ENCODE assay signal across 25 cellular contexts in the genomic region with DNA sequence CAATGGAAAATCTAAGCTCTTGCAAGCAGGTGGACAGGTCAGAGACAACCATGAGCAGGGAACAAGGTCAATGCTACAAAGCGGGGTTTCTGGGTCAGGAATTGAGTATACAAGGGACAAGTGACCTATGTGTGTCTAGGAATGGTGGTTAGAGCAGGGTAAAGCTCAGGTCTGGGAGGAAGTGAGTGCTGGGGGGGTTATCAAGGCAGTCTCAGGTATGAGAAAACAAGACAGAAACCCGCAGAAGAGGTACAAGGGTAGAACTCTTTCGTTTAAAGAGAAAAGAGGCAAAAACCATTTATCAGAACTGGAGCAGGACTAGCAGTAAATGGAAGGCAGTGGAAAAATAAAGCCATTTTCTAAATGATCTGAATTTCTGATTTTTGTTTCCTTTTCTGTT.
"Had no signal": no experiment of that assay in that cellular context is flagged by ENCODE, and none has a peak within 500 bp of the region (broad histone marks: within the 10 kb centered on the region; RNA-seq: fewer than 3 reads in every experiment).

No MANE protein-coding gene starts in this region.

- DNase-seq: Kasumi-1; MM.1S; NCI-H1092 treated with DMSO at 0.1 percent for 48 hours; NCI-H1436; NCI-H187; NCI-H2029; NCI-H2081 treated with DMSO at 0.1 percent for 48 hours; NCI-H2171; NCI-H226; NCI-H446; NCI-H510A; NCI-H524 treated with DMSO at 0.1 percent for 48 hours; NCI-H69; NCI-H774; NK-92 treated with Interleukin-12 subunit alpha and Interleukin-12 subunit beta, amount 100 ng/mL, for 24 hours; PC-3; SHP77; SK-N-SH; SW 1271; T-cell had no signal

- ATAC-seq: K562, Panc1, PC-3, T-cell had no signal

- FAIRE-seq: K562 had no signal

- H3K27ac ChIP-seq: KMS-11, RWPE1 had no signal

- H3K9ac ChIP-seq: KMS-11, SK-N-SH had no signal

- H3K4me1 Mint-ChIP-seq: IgD-negative memory B cell, T-cell had no signal

- H3K4me3 Mint-ChIP-seq: IgD-negative memory B cell, T-cell had no signal

- H3K9me3 ChIP-seq: SK-N-SH had no signal

- H3K4me2 ChIP-seq: KMS-11, SK-N-SH had no signal

- H3K9me2 ChIP-seq: SK-N-SH had no signal

- H3K36me3 Mint-ChIP-seq: IgD-negative memory B cell, T-cell had no signal

- H3K27ac Mint-ChIP-seq: T-cell had no signal

- H3K4me3 ChIP-seq: K562 had no signal

- H3K9me3 Mint-ChIP-seq: T-cell had no signal
